ENCODE assay signal across 10 cellular contexts in the genomic region with DNA sequence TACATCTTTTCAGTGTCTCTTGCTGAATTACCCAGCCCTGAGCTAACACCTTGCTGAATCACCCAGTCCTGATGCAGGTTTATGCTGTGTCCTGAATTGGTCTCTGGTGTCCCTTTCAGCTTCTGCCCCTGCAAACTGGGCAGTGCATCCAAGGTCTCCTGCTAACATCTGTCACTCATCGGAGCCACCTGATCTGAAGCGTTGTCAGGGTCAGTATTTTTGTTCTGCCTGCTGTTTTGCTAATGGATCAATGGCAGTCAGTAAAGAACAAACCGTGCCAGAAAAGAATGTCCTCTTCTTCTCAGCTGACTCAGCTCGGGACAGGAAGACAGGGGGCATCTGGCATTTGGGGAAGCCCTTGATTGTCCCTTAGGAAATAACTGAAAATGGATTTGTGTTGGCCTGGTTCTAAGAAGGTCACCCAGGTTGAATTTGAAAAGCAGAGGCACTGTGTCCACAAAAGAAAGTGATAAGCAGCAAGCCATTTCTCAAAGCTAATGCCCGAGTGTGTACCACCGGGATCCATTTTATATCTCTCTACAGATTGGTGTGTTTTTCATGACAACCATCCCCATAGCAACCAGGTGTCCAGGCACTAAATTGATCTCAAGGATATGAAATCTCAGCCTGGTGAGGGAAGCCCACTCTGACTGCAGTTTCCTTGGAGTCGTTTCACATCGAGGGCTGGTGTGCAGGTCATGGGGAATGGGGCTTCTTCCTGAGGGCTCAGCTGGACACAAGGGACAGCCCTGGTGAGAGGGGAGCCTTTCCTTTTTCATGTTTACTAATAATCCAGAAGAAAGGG.
A peak's percentile ranks its signal among the peaks of the same experiment; 100 is the strongest.
DNase-seq lines count a peak whose midpoint lies in the region; ATAC-seq, FAIRE-seq and TF ChIP-seq lines count a peak whose summit lies in the region.
"Had no signal": no experiment of that assay in that cellular context is flagged by ENCODE, and none has a peak within 500 bp of the region (broad histone marks: within the 10 kb centered on the region; RNA-seq: fewer than 3 reads in every experiment).

No MANE protein-coding gene starts in this region.

- H2AFZ ChIP-seq in astrocyte (ENCODE audit: low read depth, low read length): no peak overlapping the region

- TF ChIP-seq CTCF in HL-60 (IDR thresholded peaks at IDR 0.05; ENCODE audit: insufficient read depth, low read length): no peak
- TF ChIP-seq CTCF in astrocyte (IDR thresholded peaks at IDR 0.05; ENCODE audit: insufficient read depth, low read depth, low read length): no peak
- no peak for TF ChIP-seq CTCF in lung (IDR thresholded peaks at IDR 0.05; ENCODE audit: control extremely low read depth, extremely low read depth)
- TF ChIP-seq CTCF in stomach (IDR thresholded peaks at IDR 0.05): no peak

- no peak overlapping the region for H3K4me2 ChIP-seq in astrocyte (ENCODE audit: low read length)

- DNase-seq in HL-60 (ENCODE audit: low read depth in 1 of 2, low spot score in 1 of 2) (no peak), astrocyte (ENCODE audit: low read depth) (no peak), lung (ENCODE audit: low spot score) (no peak), stomach (no peak), SIG-M5 treated with dmso at 0.1 percent for 504 hours (lab: John Stamatoyannopoulos, UW; ENCODE audit: unreplicated experiment) (no peak), NCI-H2029 (lab: John Stamatoyannopoulos, UW) (no peak), GM19238 (ENCODE audit: insufficient read length, low spot score) (no peak), hepatic stellate cell (ENCODE audit: low spot score) (no peak)

- no peaks in the 10 kb centered on the region for H3K27me3 Mint-ChIP-seq in astrocyte (ENCODE audit: low read depth, unreplicated experiment)

- H3K9me3 ChIP-seq in astrocyte (ENCODE audit: insufficient read depth, low read depth, low read length): no peaks in the 10 kb centered on the region
- no peaks in the 10 kb centered on the region for H3K9me3 ChIP-seq in lung (ENCODE audit: control insufficient read depth in 2 of 2, insufficient read depth in 1 of 2, low read length in 1 of 2)
- H3K9me3 ChIP-seq in stomach: no peaks in the 10 kb centered on the region

- no peak overlapping the region for H3K4me3 Mint-ChIP-seq in astrocyte (ENCODE audit: unreplicated experiment)

- no peaks in the 10 kb centered on the region for H3K9me3 Mint-ChIP-seq in astrocyte (ENCODE audit: unreplicated experiment)
- H3K9me3 Mint-ChIP-seq: activated T-helper 2 cell treated with anti-CD3 and anti-CD28 coated beads, Interferon-gamma antibody, Interleukin-2, Interleukin-4, amounts not matched to agents 10 μg/mL and 5 μg/mL and 100 μg/mL, durations not matched to agents 14 hours and 24 hours and 36 hours had no signal

- H3K27me3 ChIP-seq in HL-60 (ENCODE audit: insufficient read depth, poor library complexity, severe bottlenecking): no peaks in the 10 kb centered on the region
- H3K27me3 ChIP-seq in astrocyte (ENCODE audit: insufficient read depth, low read length): no peaks in the 10 kb centered on the region
- no peaks in the 10 kb centered on the region for H3K27me3 ChIP-seq in lung (ENCODE audit: control insufficient read depth, insufficient read depth)
- H3K27me3 ChIP-seq in stomach: no peaks in the 10 kb centered on the region

- 68 to 72% methylated on average over 8 of the region's 8 CpGs for WGBS in lung, 2 donors
- 35 to 54% (median 40%) methylated on average over 8 of the region's 8 CpGs for WGBS in stomach, 5 donors

- H3K79me2 ChIP-seq in astrocyte (ENCODE audit: insufficient read depth, low read length): no peaks in the 10 kb centered on the region

- TF ChIP-seq POLR2A in stomach (IDR thresholded peaks at IDR 0.05): no peak

- H3K27ac ChIP-seq in HL-60 (replicated peaks) (peak overlapping the region; percentile 98; the same call in 1 of the 2 replicates), astrocyte (ENCODE audit: low read depth, low read length) (no peak overlapping the region), lung (ENCODE audit: low read depth in 1 of 2, low read length in 1 of 2) (peak overlapping the region; percentile 61 to 80), stomach (peak overlapping the region; percentile 97 to 99 (median 98))

- H3K9ac ChIP-seq in astrocyte (ENCODE audit: low read length): no peak overlapping the region

- intact Hi-C loops in stomach (cut with DNase I; ENCODE audit: low total_unique reads): loop anchor here (10.0 kb wide), 1 partner anchor 105 kb away; a partner anchor contains a TSS

- H3K4me1 ChIP-seq in astrocyte (ENCODE audit: insufficient read depth, low read length) (peaks cover 42% of the 10 kb centered on the region), lung (ENCODE audit: control insufficient read depth in 2 of 2, insufficient read depth in 2 of 2, low read length in 2 of 2) (peaks cover 20 to 51% of the 10 kb centered on the region in 2 donors), stomach (peaks cover 74 to 93% (median 88%) of the 10 kb centered on the region in 4 donors)

- H3K4me3 ChIP-seq in HL-60 (replicated peaks; ENCODE audit: insufficient read depth, low read length) (no peak overlapping the region), astrocyte (ENCODE audit: insufficient read depth, low read depth, low read length) (no peak overlapping the region), lung (no peak overlapping the region), stomach (no peak overlapping the region)

- ATAC-seq in lung (ENCODE audit: insufficient read depth, low FRiP score): no peak

- FAIRE-seq in astrocyte (lab: Jason Lieb, UNC): no peak
- FAIRE-seq: GM12892 had no signal

- no peaks in the 10 kb centered on the region for H4K20me1 ChIP-seq in astrocyte (ENCODE audit: insufficient read depth, low read length)

- H3K27ac Mint-ChIP-seq in astrocyte (ENCODE audit: unreplicated experiment): peak overlapping the region; percentile 58
- H3K27ac Mint-ChIP-seq: activated T-helper 2 cell treated with anti-CD3 and anti-CD28 coated beads, Interferon-gamma antibody, Interleukin-2, Interleukin-4, amounts not matched to agents 10 μg/mL and 5 μg/mL and 100 μg/mL, durations not matched to agents 14 hours and 24 hours and 36 hours had no signal

- peaks cover 56% of the 10 kb centered on the region for H3K4me1 Mint-ChIP-seq in astrocyte (ENCODE audit: low read depth, unreplicated experiment)

- H3K36me3 ChIP-seq in astrocyte (ENCODE audit: insufficient read depth, low read length) (no peaks in the 10 kb centered on the region), lung (ENCODE audit: control insufficient read depth in 2 of 2, insufficient read depth in 2 of 2, low read length in 2 of 2) (no peaks in the 10 kb centered on the region), stomach (no peaks in the 10 kb centered on the region)

- no peaks in the 10 kb centered on the region for H3K36me3 Mint-ChIP-seq in astrocyte (ENCODE audit: low read depth, unreplicated experiment)

- TF ChIP-seq EP300 in stomach (IDR thresholded peaks at IDR 0.05): no peak
